ENCODE assay signal across 16 cellular contexts in the genomic region with DNA sequence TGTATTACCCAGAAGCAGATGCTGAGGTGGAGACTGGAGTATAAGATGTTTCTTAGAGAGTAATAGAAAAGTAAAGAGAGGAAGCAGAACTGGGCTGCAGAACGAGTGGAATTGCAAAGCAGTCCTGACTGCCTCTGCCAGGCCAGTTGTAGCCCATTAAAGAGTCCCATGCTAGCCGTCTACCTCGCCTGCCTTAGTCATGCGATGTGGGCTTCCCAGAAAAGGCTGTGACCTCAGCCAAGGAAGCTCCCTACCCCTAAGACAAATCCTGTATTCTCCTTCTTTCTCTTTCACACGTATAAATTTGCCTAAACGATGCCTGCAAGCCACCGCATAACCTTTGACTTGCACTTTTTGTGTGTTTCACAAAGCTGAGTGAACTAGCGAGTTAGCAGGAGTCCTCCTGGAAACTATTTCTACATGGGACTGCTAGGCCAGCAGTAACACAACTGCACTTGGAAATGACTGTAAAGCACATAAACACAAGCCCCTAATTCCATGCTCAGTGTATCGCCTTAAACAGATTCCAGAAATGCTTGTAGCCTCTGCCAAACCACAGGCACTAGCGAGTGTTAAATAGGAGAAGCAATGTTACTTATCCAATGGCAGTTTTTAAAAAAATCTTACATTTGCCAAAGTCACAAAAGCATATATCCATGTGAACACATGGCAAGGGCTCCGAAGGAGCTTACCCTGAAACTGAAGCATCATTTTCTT. TPM values are rescaled to one million over a fixed set of nuclear protein-coding genes. Genes with fewer than 3 reads are reported as not detected.
DNase-seq lines count a peak whose midpoint lies in the region; ATAC-seq and TF ChIP-seq lines count a peak whose summit lies in the region.
"Had no signal": no experiment of that assay in that cellular context is flagged by ENCODE, and none has a peak within 500 bp of the region (broad histone marks: within the 10 kb centered on the region; RNA-seq: fewer than 3 reads in every experiment).

No MANE protein-coding gene starts in this region.

- CTCF ChIA-PET in AG04449 (lab: Yijun Ruan, JAX) = interaction anchor here (0.7 to 5.6 kb wide), 6 partner anchors 10 to 572 kb away, joined by 3 to 32 read pairs (median 7); partner anchors contain the start of gene GNAI1

- ATAC-seq in GM18511 (IDR thresholded peaks at IDR 0.05; ENCODE audit: unreplicated experiment) (no peak), GM18868 (IDR thresholded peaks at IDR 0.05; ENCODE audit: unreplicated experiment) (no peak)
- ATAC-seq in activated CD4-positive, CD25-positive, alpha-beta regulatory T cell treated with anti-CD3 and anti-CD28 coated beads, Interleukin-2, amount 50 U/mL, for 24 hours = no peak
- ATAC-seq: activated T-cell treated with anti-CD3 and anti-CD28 coated beads, Interleukin-2, amount 50 U/mL, for 4 hours; GM12878; upper lobe of right lung had no signal

- DNase-seq in AG04449 (ENCODE audit: low read depth, low spot score) (peak; percentile 63), M059J (ENCODE audit: low read depth) (peak; percentile 79), dedifferentiated amniotic fluid mesenchymal stem cell (ENCODE audit: extremely low spot score) (peak; percentile 62), myocyte (ENCODE audit: low read depth) (peak; percentile 66)
- no peak for DNase-seq in stimulated activated naive CD4-positive, alpha-beta T cell treated with Interleukin-2 at 50 U/mL for 16 hours (lab: John Stamatoyannopoulos, UW)
- DNase-seq: activated CD4-positive, CD25-positive, alpha-beta regulatory T cell; activated T-cell treated with anti-CD3 and anti-CD28 coated beads, Interleukin-2, amount 50 U/mL, for 4 hours; DMS153; NCI-H1417; sigmoid colon; upper lobe of right lung had no signal

- no peak overlapping the region for H3K4me3 ChIP-seq in AG04449 (ENCODE audit: low read depth, low read length)
- H3K4me3 ChIP-seq: ascending aorta, GM12878, sigmoid colon, upper lobe of right lung had no signal

- POLR2A ChIA-PET in AG04449 (lab: Yijun Ruan, JAX) = interaction anchor here (0.5 kb wide), 1 partner anchor 47 kb away, joined by 3 read pairs; the partner anchor contains the start of gene GNAI1

- no peak for TF ChIP-seq CTCF in AG04449 (IDR thresholded peaks at IDR 0.05; ENCODE audit: insufficient read depth, low read length, missing control alignments)

RNA-seq across cellular contexts. Expression of gene GNAI1, which starts 47.4 kb away (rescaled TPM):
- total RNA-seq in M059J (2014; rRNA removed; shearing (Covaris generic)) = 48.1 and 58.9 TPM in 2 replicates
- 42.4 and 44.0 TPM in 2 replicates for total RNA-seq in myocyte
- polyA plus RNA-seq in myocyte (2012) = 25.1 TPM
- total RNA-seq: GM12878 had no signal
- polyA plus RNA-seq: GM12878 had no signal
